Comparison of ENCODE assay signal across 17 cellular contexts in genomic region chr1:92301021-92301420, GRCh38.
"Had no signal": no experiment of that assay in that cellular context is flagged by ENCODE, and none has a peak within 500 bp of the region (broad histone marks: within the 10 kb centered on the region; RNA-seq: fewer than 3 reads in every experiment).

No MANE protein-coding gene starts in this region.

- H3K27ac ChIP-seq: body of pancreas, heart right ventricle, right atrium auricular region, tibial artery, vagina had no signal

- H3K27me3 Mint-ChIP-seq: central memory CD8-positive, alpha-beta T cell; stimulated activated memory B cell treated with anti-CD40 and anti-IgM and Interleukin-4, amounts not matched to agents 10 μg/mL and 1 μg/mL and 100 μg/mL, for 72 hours had no signal

- H3K4me3 ChIP-seq: body of pancreas, heart right ventricle, right atrium auricular region, tibial artery, vagina had no signal

- H3K9me3 Mint-ChIP-seq: central memory CD8-positive, alpha-beta T cell; stimulated activated memory B cell treated with anti-CD40 and anti-IgM and Interleukin-4, amounts not matched to agents 10 μg/mL and 1 μg/mL and 100 μg/mL, for 72 hours had no signal

- ATAC-seq: body of pancreas; heart right ventricle; left lobe of liver; stimulated activated memory B cell treated with anti-CD40 and anti-IgM and Interleukin-4, amounts not matched to agents 10 μg/mL and 1 μg/mL and 100 μg/mL, for 72 hours; WTC11 had no signal

- H3K27me3 ChIP-seq: body of pancreas, heart right ventricle, right atrium auricular region, tibial artery, vagina had no signal

- H3K4me3 Mint-ChIP-seq: stimulated activated memory B cell treated with anti-CD40 and anti-IgM and Interleukin-4, amounts not matched to agents 10 μg/mL and 1 μg/mL and 100 μg/mL, for 72 hours had no signal

- H3K9me3 ChIP-seq: body of pancreas, heart right ventricle, right atrium auricular region, tibial artery, vagina had no signal

- FAIRE-seq: frontal cortex had no signal

- DNase-seq: activated CD4-positive, alpha-beta T cell treated with anti-CD3 and anti-CD28 coated beads, Interleukin-2, amount 50 U/mL, for 1 hour; activated gamma-delta T cell; activated T-cell treated with anti-CD3 and anti-CD28 coated beads, Interleukin-2, amount 50 U/mL, for 1 hour; body of pancreas; cortex of kidney; effector CD8-positive, alpha-beta T cell; heart right ventricle; islet precursor cell; T-helper 1 cell; tibial artery had no signal

- H3K27ac Mint-ChIP-seq: stimulated activated memory B cell treated with anti-CD40 and anti-IgM and Interleukin-4, amounts not matched to agents 10 μg/mL and 1 μg/mL and 100 μg/mL, for 72 hours; WTC11 had no signal
